16 cellular contexts compared by ENCODE assay signal in the genomic region with DNA sequence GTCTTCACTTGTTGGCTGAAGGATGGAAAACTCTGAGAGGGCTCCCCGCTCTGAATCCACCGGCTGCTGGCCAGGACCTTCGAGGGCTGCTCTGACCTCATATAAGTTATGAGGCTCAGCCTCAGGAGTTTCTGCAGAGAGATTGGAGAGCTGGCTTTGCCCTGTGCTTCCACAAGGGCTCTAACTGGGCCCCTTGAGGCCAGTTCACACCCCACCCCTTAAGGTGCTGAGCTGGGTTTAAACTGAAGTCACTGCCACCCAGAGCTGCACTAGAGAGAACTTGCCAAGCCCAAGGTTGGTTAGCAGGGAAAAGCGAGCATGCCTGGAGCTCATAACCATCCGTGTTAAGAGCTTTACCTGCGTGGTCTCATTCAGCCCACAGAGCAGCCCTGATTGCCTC. TPM values are rescaled to one million over a fixed set of nuclear protein-coding genes. Genes with fewer than 3 reads are reported as not detected.
A peak's percentile ranks its signal among the peaks of the same experiment; 100 is the strongest.
DNase-seq lines count a peak whose midpoint lies in the region; ATAC-seq, FAIRE-seq and TF ChIP-seq lines count a peak whose summit lies in the region.
"Had no signal": no experiment of that assay in that cellular context is flagged by ENCODE, and none has a peak within 500 bp of the region (broad histone marks: within the 10 kb centered on the region; RNA-seq: fewer than 3 reads in every experiment).

No MANE protein-coding gene starts in this region.

- H3K4me2 ChIP-seq in A549: peak overlapping the region; percentile 55; the same call in 2 of the 3 replicates
- peak overlapping the region; percentile 13 for H3K4me2 ChIP-seq in smooth muscle cell
- no peak overlapping the region for H3K4me2 ChIP-seq in GM23338
- H3K4me2 ChIP-seq: KMS-11 had no signal

- H3K9me3 Mint-ChIP-seq in brain (peaks cover 0 to 9% (median 0%) of the 10 kb centered on the region in 5 experiments), nephron (no peaks in the 10 kb centered on the region), GM23338 (no peaks in the 10 kb centered on the region; the same call in 2 of the 3 replicates)
- H3K9me3 Mint-ChIP-seq: CD4-positive, alpha-beta T cell had no signal

- TF ChIP-seq CTCF in A549 (IDR thresholded peaks at IDR 0.05) (no peak), brain (conservative IDR thresholded peaks at IDR 0.05) (no peak), nephron (IDR thresholded peaks at IDR 0.05; ENCODE audit: unreplicated experiment in 3 of 3) (no peak), smooth muscle cell (IDR thresholded peaks at IDR 0.05; ENCODE audit: borderline replicate concordance, insufficient read depth, poor library complexity, severe bottlenecking) (no peak), GM23338 (conservative IDR thresholded peaks at IDR 0.05; ENCODE audit: low read depth in 2 of 2) (no peak), BE2C (IDR thresholded peaks at IDR 0.05; ENCODE audit: low read depth, low read length) (no peak)

- H3K4me1 ChIP-seq in A549 (peaks cover 20% of the 10 kb centered on the region), smooth muscle cell (ENCODE audit: low read depth) (peaks cover 7% of the 10 kb centered on the region), GM23338 (ENCODE audit: insufficient read depth) (peaks cover 4% of the 10 kb centered on the region; the same call in 1 of the 2 replicates), BE2C (peaks cover 56% of the 10 kb centered on the region)

- H3K9me3 ChIP-seq in A549 (no peaks in the 10 kb centered on the region), smooth muscle cell (replicated peaks; ENCODE audit: low read depth) (no peaks in the 10 kb centered on the region), BE2C (no peaks in the 10 kb centered on the region)
- H3K9me3 ChIP-seq: BLaER1 treated with 17β-estradiol and CSF1 and Interleukin-3, amounts not matched to agents 10 nM and 100 nM had no signal

- no peaks in the 10 kb centered on the region for H3K9me2 ChIP-seq in GM23338 (ENCODE audit: insufficient read depth)

- H3K36me3 Mint-ChIP-seq in brain: no peaks in the 10 kb centered on the region
- no peaks in the 10 kb centered on the region for H3K36me3 Mint-ChIP-seq in nephron (ENCODE audit: low read depth)
- no peaks in the 10 kb centered on the region for H3K36me3 Mint-ChIP-seq in GM23338 (ENCODE audit: low read depth)

- no peak for TF ChIP-seq EP300 in A549 (IDR thresholded peaks at IDR 0.05)

- H3F3A ChIP-seq in smooth muscle cell (ENCODE audit: low read depth) (no peaks in the 10 kb centered on the region), GM23338 (replicated peaks; ENCODE audit: low read depth) (no peaks in the 10 kb centered on the region)

- peaks cover 6% of the 10 kb centered on the region for H3K27me3 Mint-ChIP-seq in brain
- H3K27me3 Mint-ChIP-seq in nephron (ENCODE audit: low read depth): peaks cover 4% of the 10 kb centered on the region
- H3K27me3 Mint-ChIP-seq in GM23338 (ENCODE audit: insufficient read depth, low read depth, poor library complexity): peaks cover 22% of the 10 kb centered on the region
- H3K27me3 Mint-ChIP-seq: CD4-positive, alpha-beta T cell had no signal

- no peak for FAIRE-seq in A549 (lab: Jason Lieb, UNC)
- FAIRE-seq: GM12891, H54, HepG2 had no signal

- 84% methylated on average over 6 of the region's 6 CpGs for WGBS in A549 (ENCODE audit: missing lambda C conversion rate)
- whole genome bisulfite sequencing in smooth muscle cell (ENCODE audit: low lambda C conversion rate): 71% methylated on average over 6 of the region's 6 CpGs

- POLR2A ChIA-PET in A549 (lab: Yijun Ruan, JAX): no interaction called here

- H3K4me1 Mint-ChIP-seq in brain (peaks cover 61% of the 10 kb centered on the region), nephron (peaks cover 40% of the 10 kb centered on the region), GM23338 (peaks cover 27% of the 10 kb centered on the region)

- no peak for DNase-seq in A549 (ENCODE audit: low read depth in 1 of 2, low spot score in 1 of 2)
- no peak for DNase-seq in smooth muscle cell (lab: John Stamatoyannopoulos, UW; ENCODE audit: unreplicated experiment)
- DNase-seq in COLO668 (lab: John Stamatoyannopoulos, UW; ENCODE audit: unreplicated experiment): no peak
- no peak for DNase-seq in GM23338 (ENCODE audit: low spot score)
- no peak for DNase-seq in BE2C
- DNase-seq: AML-193; CD4-positive, alpha-beta T cell; DMS79 had no signal

- no peaks in the 10 kb centered on the region for H3K79me2 ChIP-seq in smooth muscle cell (ENCODE audit: low read depth)
- H3K79me2 ChIP-seq in GM23338 (replicated peaks; ENCODE audit: insufficient read depth): no peaks in the 10 kb centered on the region

- H3K4me3 ChIP-seq in A549: no peak overlapping the region
- H3K4me3 ChIP-seq in smooth muscle cell: no peak overlapping the region
- H3K4me3 ChIP-seq in GM23338: no peak overlapping the region
- H3K4me3 ChIP-seq in BE2C (ENCODE audit: low read depth, low read length): no peak overlapping the region
- H3K4me3 ChIP-seq: BLaER1 treated with 17β-estradiol and CSF1 and Interleukin-3, amounts not matched to agents 10 nM and 100 nM had no signal

- no peak for TF ChIP-seq RAD21 in A549 (conservative IDR thresholded peaks at IDR 0.05 in 1 of 2, IDR thresholded peaks at IDR 0.05 in 1 of 2)

- H3K4me3 Mint-ChIP-seq in brain (no peak overlapping the region), nephron (no peak overlapping the region), GM23338 (no peak overlapping the region)
- H3K4me3 Mint-ChIP-seq: CD4-positive, alpha-beta T cell had no signal

- H2AFZ ChIP-seq in smooth muscle cell (ENCODE audit: low read depth) (no peak overlapping the region), GM23338 (no peak overlapping the region)

- H3K9ac ChIP-seq in smooth muscle cell (ENCODE audit: low read depth): no peak overlapping the region
- H3K9ac ChIP-seq: BLaER1 treated with 17β-estradiol and CSF1 and Interleukin-3, amounts not matched to agents 10 nM and 100 nM; KMS-11 had no signal

- H3K27me3 ChIP-seq in smooth muscle cell (ENCODE audit: low read depth): no peaks in the 10 kb centered on the region
- H3K27me3 ChIP-seq in GM23338 (ENCODE audit: insufficient read depth): peaks cover 10% of the 10 kb centered on the region
- H3K27me3 ChIP-seq in BE2C: no peaks in the 10 kb centered on the region
- H3K27me3 ChIP-seq: BLaER1 treated with 17β-estradiol and CSF1 and Interleukin-3, amounts not matched to agents 10 nM and 100 nM had no signal

- CTCF ChIA-PET in A549 (lab: Yijun Ruan, JAX): interaction anchor here (0.9 to 1.1 kb wide), 2 partner anchors 10 to 89 kb away, joined by 3 read pairs; no protein-coding TSS in a partner anchor

- H4K20me1 ChIP-seq in smooth muscle cell (ENCODE audit: low read depth): no peaks in the 10 kb centered on the region
- no peaks in the 10 kb centered on the region; the same call in 1 of the 2 replicates for H4K20me1 ChIP-seq in GM23338 (replicated peaks; ENCODE audit: insufficient read depth)

- H3K27ac ChIP-seq in A549: peak overlapping the region; percentile 69 to 87
- peak overlapping the region; percentile 26 for H3K27ac ChIP-seq in smooth muscle cell (ENCODE audit: low read depth)
- H3K27ac ChIP-seq in GM23338 (ENCODE audit: low read depth): no peak overlapping the region
- H3K27ac ChIP-seq: 22Rv1; BLaER1 treated with 17β-estradiol and CSF1 and Interleukin-3, amounts not matched to agents 10 nM and 100 nM; KMS-11 had no signal

- H3K27ac Mint-ChIP-seq in brain (peak overlapping the region; percentile 45 to 92 (median 79)), nephron (peak overlapping the region; percentile 38 to 74 (median 61)), GM23338 (no peak overlapping the region)
- H3K27ac Mint-ChIP-seq: CD4-positive, alpha-beta T cell had no signal

- ATAC-seq in A549 (no peak), GM23338 (no peak)
- ATAC-seq: HepG2 had no signal

- no peak for TF ChIP-seq POLR2A in A549 (IDR thresholded peaks at IDR 0.05; ENCODE audit: low read length)

- H3K36me3 ChIP-seq in smooth muscle cell (ENCODE audit: low read depth): no peaks in the 10 kb centered on the region
- no peaks in the 10 kb centered on the region for H3K36me3 ChIP-seq in GM23338 (ENCODE audit: insufficient read depth)
- no peaks in the 10 kb centered on the region for H3K36me3 ChIP-seq in BE2C
- H3K36me3 ChIP-seq: BLaER1 treated with 17β-estradiol and CSF1 and Interleukin-3, amounts not matched to agents 10 nM and 100 nM had no signal

RNA-seq across cellular contexts. Expression of a gene that starts 2.8 kb away (rescaled TPM):
- polyA plus RNA-seq in A549 (2011; rRNA removed) (5.4 and 5.9 TPM in 2 replicates), A549 (2017; fragmentation: RNase III; extraction: RNeasy Plus Mini Kit Qiagen cat#74134 plus additional on column Dnase treatment) (9.2 to 11.9 TPM (median 10.4 TPM) in 3 replicates), brain (ENCODE audit: insufficient read depth, low read depth, low replicate concordance) (0.46 TPM), smooth muscle cell (5.8 and 10.0 TPM in 2 replicates), GM23338 (2016; fragmentation: Nextera tagmentation; extraction: Ambion mirVana) (2.5 and 2.8 TPM in 2 replicates)
- polyA plus RNA-seq in A549 (2012; cell fraction: cytosol; rRNA removed): 5.2 and 6.0 TPM in 2 replicates
- 5.8 and 6.5 TPM in 2 replicates for polyA plus RNA-seq in A549 (2012; cell fraction: nucleus; rRNA removed)
- polyA minus RNA-seq in A549 (2011; rRNA and poly(A)+ RNA removed): 4.5 and 4.6 TPM in 2 replicates
- 2.1 and 3.8 TPM in 2 replicates for total RNA-seq in smooth muscle cell
- 0.27 and 2.6 TPM in 2 replicates for total RNA-seq in GM23338 (2014; rRNA removed; shearing (Covaris generic))
- polyA plus RNA-seq in BE2C (2012; ENCODE audit: insufficient read depth, insufficient read length, low read depth): 8.9 TPM
- total RNA-seq: CD4-positive, alpha-beta T cell; HepG2 had no signal

RNA-seq across cellular contexts. Expression of a gene that starts 30.8 kb away (rescaled TPM):
- polyA plus RNA-seq in A549 (2011; rRNA removed) (35.0 and 49.8 TPM in 2 replicates), A549 (2017; fragmentation: RNase III; extraction: RNeasy Plus Mini Kit Qiagen cat#74134 plus additional on column Dnase treatment) (60.6 to 76.4 TPM (median 70.2 TPM) in 3 replicates), brain (ENCODE audit: insufficient read depth, low read depth, low replicate concordance) (1.1 TPM), smooth muscle cell (237 and 253 TPM in 2 replicates), GM23338 (2016; fragmentation: Nextera tagmentation; extraction: Ambion mirVana) (8.2 TPM in 2 replicates)
- 31.3 and 39.8 TPM in 2 replicates for polyA plus RNA-seq in A549 (2012; cell fraction: cytosol; rRNA removed)
- 165 and 201 TPM in 2 replicates for polyA plus RNA-seq in A549 (2012; cell fraction: nucleus; rRNA removed)
- 63.6 and 65.0 TPM in 2 replicates for polyA minus RNA-seq in A549 (2011; rRNA and poly(A)+ RNA removed)
- 111 and 124 TPM in 2 replicates for total RNA-seq in smooth muscle cell
- total RNA-seq in GM23338 (2014; rRNA removed; shearing (Covaris generic)): 9.9 and 14.1 TPM in 2 replicates
- polyA plus RNA-seq in BE2C (2012; ENCODE audit: insufficient read depth, insufficient read length, low read depth): 351 TPM
- total RNA-seq: CD4-positive, alpha-beta T cell had no signal

RNA-seq across cellular contexts. Expression of a gene that starts 59.9 kb away (rescaled TPM):
- polyA plus RNA-seq in A549 (2011; rRNA removed) (0.10 and 0.28 TPM in 2 replicates), A549 (2017; fragmentation: RNase III; extraction: RNeasy Plus Mini Kit Qiagen cat#74134 plus additional on column Dnase treatment) (0.25 to 0.43 TPM (median 0.30 TPM) in 3 replicates), brain (ENCODE audit: insufficient read depth, low read depth, low replicate concordance) (13.7 TPM), smooth muscle cell (93.3 and 130 TPM in 2 replicates), GM23338 (2016; fragmentation: Nextera tagmentation; extraction: Ambion mirVana) (0.09 and 0.55 TPM in 2 replicates)
- polyA plus RNA-seq in A549 (2012; cell fraction: cytosol; rRNA removed): 0.11 and 0.17 TPM in 2 replicates
- 0.59 and 1.1 TPM in 2 replicates for polyA plus RNA-seq in A549 (2012; cell fraction: nucleus; rRNA removed)
- 0.12 TPM in 1 of 2 replicates, not detected in the other for polyA minus RNA-seq in A549 (2011; rRNA and poly(A)+ RNA removed)
- 67.3 and 119 TPM in 2 replicates for total RNA-seq in smooth muscle cell
- 1.6 TPM in 1 of 2 replicates, not detected in the other for total RNA-seq in GM23338 (2014; rRNA removed; shearing (Covaris generic))
- polyA plus RNA-seq in BE2C (2012; ENCODE audit: insufficient read depth, insufficient read length, low read depth): 42.0 TPM
- total RNA-seq: CD4-positive, alpha-beta T cell; HepG2 had no signal
- polyA plus RNA-seq: HepG2 had no signal
